1 cellular context compared by ENCODE assay signal in the genomic region with DNA sequence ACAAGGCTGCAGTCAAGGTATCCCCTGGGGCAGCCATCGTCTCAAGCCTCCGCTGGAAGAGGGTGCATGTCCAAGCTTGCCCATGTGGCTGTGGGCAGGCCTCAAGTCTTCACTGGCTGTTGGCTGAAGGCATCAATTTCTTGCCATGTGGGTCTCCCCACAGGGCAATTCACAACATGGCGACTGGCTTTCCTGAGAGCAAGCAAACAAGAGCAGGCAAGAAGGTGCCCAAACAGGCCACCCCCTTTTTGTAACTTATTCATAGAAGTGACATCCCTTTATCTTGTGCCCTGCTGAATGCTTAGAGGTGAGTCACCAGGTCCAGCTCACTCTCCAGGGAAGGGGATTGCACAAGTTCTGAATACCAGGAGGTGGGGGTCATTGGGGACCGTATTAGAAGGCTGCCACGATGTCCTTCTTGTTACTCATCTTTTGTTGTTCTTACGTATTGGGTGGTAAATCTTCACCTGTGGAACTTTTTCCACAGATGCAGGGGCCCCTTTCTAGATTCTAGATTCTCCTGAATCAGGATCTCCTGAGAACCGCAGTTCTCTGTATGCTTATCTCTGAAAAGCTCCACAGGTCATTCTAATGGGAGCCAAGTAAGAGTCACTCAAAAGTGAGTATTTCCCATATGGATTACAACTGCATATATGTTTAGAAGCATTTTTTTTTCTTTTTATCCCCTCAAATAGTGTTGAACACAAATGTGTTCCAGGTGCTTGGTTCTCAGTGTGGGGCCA.
TF ChIP-seq lines count a peak whose summit lies in the region.

No MANE protein-coding gene starts in this region.

TF ChIP-seq in HepG2, 621 proteins besides CTCF, POLR2A, EP300 and RAD21 (continued from another document and continues in another):
- TF ChIP-seq, protein P1, sequence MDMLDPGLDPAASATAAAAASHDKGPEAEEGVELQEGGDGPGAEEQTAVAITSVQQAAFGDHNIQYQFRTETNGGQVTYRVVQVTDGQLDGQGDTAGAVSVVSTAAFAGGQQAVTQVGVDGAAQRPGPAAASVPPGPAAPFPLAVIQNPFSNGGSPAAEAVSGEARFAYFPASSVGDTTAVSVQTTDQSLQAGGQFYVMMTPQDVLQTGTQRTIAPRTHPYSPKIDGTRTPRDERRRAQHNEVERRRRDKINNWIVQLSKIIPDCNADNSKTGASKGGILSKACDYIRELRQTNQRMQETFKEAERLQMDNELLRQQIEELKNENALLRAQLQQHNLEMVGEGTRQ (IDR thresholded peaks at IDR 0.05; ENCODE audit: low read depth, low read length), result no peak
- TF ChIP-seq, protein P1 (CRISPR knock-in tag; IDR thresholded peaks at IDR 0.05; ENCODE audit: borderline replicate concordance), result no peak
- TF ChIP-seq THRA (CRISPR knock-in tag; IDR thresholded peaks at IDR 0.05; ENCODE audit: borderline replicate concordance) (peak; percentile 25; the same call in 1 of the 2 replicates), ZSCAN25 (CRISPR knock-in tag; IDR thresholded peaks at IDR 0.05) (no peak), ATF7 (IDR thresholded peaks at IDR 0.05) (peak; percentile 31; the same call in 1 of the 2 replicates), ATF7 (CRISPR knock-in tag; IDR thresholded peaks at IDR 0.05) (peak; percentile 75; the same call in 1 of the 2 replicates), FOXP1 (IDR thresholded peaks at IDR 0.05) (no peak), FOXP1 (CRISPR knock-in tag; IDR thresholded peaks at IDR 0.05) (peak; percentile 60; the same call in 1 of the 2 replicates), CBX5 (CRISPR knock-in tag; IDR thresholded peaks at IDR 0.05; ENCODE audit: borderline replicate concordance) (peak; percentile 46; the same call in 1 of the 2 replicates), RARA (CRISPR knock-in tag; IDR thresholded peaks at IDR 0.05) (peak; percentile 58), SOX5 (CRISPR knock-in tag; IDR thresholded peaks at IDR 0.05; ENCODE audit: borderline replicate concordance) (peak; percentile 72), NR2F6 (IDR thresholded peaks at IDR 0.05) (peak; percentile 73), NR2F6 (CRISPR knock-in tag; IDR thresholded peaks at IDR 0.05) (peak; percentile 82), JUN (CRISPR knock-in tag; IDR thresholded peaks at IDR 0.05) (peak; percentile 97), SMAD3 (CRISPR knock-in tag; IDR thresholded peaks at IDR 0.05) (0 out of 2 replicates have a peak, but pooled peaks have one; percentile 20), TP53 (CRISPR knock-in tag; conservative IDR thresholded peaks at IDR 0.05) (no peak), SUZ12 (IDR thresholded peaks at IDR 0.05; ENCODE audit: low read depth, low read length) (no peak), ZNF484 (CRISPR knock-in tag; IDR thresholded peaks at IDR 0.05; ENCODE audit: borderline replicate concordance, low read depth) (no peak), SP5 (CRISPR knock-in tag; IDR thresholded peaks at IDR 0.05; ENCODE audit: borderline replicate concordance, low read depth) (0 out of 2 replicates have a peak, but pooled peaks have one; percentile 27), FOXA3 (CRISPR knock-in tag; IDR thresholded peaks at IDR 0.05) (peak; percentile 29; the same call in 1 of the 2 replicates), ZNF619 (CRISPR knock-in tag; IDR thresholded peaks at IDR 0.05) (no peak), HMG20A (CRISPR knock-in tag; IDR thresholded peaks at IDR 0.05; ENCODE audit: borderline replicate concordance) (peak; percentile 74; the same call in 1 of the 2 replicates), FOSL2 (CRISPR knock-in tag; IDR thresholded peaks at IDR 0.05) (peak; percentile 99), TEAD3 (CRISPR knock-in tag; optimal IDR thresholded peaks at IDR 0.05; ENCODE audit: borderline replicate concordance) (peak; percentile 98), ZKSCAN8 (CRISPR knock-in tag; IDR thresholded peaks at IDR 0.05; ENCODE audit: borderline replicate concordance) (0 out of 2 replicates have a peak, but pooled peaks have one; percentile 24), BCLAF1 (IDR thresholded peaks at IDR 0.05) (no peak), PPARG (CRISPR knock-in tag; conservative IDR thresholded peaks at IDR 0.05) (0 out of 2 replicates have a peak, but pooled peaks have one; percentile 31), SOX13 (IDR thresholded peaks at IDR 0.05) (no peak), SOX13 (CRISPR knock-in tag; conservative IDR thresholded peaks at IDR 0.05 in 1 of 2, IDR thresholded peaks at IDR 0.05 in 1 of 2) (peak in 1 of 2 experiments; percentile 79; a peak in 2 of 4 replicates), ZNF687 (CRISPR knock-in tag; IDR thresholded peaks at IDR 0.05) (peak; percentile 32; the same call in 1 of the 2 replicates), SCMH1 (CRISPR knock-in tag; IDR thresholded peaks at IDR 0.05; ENCODE audit: borderline replicate concordance) (no peak), DR1 (CRISPR knock-in tag; IDR thresholded peaks at IDR 0.05) (no peak), HDAC2 (CRISPR knock-in tag; IDR thresholded peaks at IDR 0.05) (peak; percentile 46; the same call in 1 of the 2 replicates)
- TF ChIP-seq, protein P2, sequence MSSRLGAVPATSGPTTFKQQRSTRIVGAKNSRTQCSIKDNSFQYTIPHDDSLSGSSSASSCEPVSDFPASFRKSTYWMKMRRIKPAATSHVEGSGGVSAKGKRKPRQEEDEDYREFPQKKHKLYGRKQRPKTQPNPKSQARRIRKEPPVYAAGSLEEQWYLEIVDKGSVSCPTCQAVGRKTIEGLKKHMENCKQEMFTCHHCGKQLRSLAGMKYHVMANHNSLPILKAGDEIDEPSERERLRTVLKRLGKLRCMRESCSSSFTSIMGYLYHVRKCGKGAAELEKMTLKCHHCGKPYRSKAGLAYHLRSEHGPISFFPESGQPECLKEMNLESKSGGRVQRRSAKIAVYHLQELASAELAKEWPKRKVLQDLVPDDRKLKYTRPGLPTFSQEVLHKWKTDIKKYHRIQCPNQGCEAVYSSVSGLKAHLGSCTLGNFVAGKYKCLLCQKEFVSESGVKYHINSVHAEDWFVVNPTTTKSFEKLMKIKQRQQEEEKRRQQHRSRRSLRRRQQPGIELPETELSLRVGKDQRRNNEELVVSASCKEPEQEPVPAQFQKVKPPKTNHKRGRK (CRISPR knock-in tag; IDR thresholded peaks at IDR 0.05), result no peak
- TF ChIP-seq, protein P3, sequence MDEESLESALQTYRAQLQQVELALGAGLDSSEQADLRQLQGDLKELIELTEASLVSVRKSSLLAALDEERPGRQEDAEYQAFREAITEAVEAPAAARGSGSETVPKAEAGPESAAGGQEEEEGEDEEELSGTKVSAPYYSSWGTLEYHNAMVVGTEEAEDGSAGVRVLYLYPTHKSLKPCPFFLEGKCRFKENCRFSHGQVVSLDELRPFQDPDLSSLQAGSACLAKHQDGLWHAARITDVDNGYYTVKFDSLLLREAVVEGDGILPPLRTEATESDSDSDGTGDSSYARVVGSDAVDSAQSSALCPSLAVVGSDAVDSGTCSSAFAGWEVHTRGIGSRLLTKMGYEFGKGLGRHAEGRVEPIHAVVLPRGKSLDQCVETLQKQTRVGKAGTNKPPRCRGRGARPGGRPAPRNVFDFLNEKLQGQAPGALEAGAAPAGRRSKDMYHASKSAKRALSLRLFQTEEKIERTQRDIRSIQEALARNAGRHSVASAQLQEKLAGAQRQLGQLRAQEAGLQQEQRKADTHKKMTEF (CRISPR knock-in tag; IDR thresholded peaks at IDR 0.05), result peak; percentile 45; the same call in 1 of the 2 replicates
- TF ChIP-seq, protein P4, sequence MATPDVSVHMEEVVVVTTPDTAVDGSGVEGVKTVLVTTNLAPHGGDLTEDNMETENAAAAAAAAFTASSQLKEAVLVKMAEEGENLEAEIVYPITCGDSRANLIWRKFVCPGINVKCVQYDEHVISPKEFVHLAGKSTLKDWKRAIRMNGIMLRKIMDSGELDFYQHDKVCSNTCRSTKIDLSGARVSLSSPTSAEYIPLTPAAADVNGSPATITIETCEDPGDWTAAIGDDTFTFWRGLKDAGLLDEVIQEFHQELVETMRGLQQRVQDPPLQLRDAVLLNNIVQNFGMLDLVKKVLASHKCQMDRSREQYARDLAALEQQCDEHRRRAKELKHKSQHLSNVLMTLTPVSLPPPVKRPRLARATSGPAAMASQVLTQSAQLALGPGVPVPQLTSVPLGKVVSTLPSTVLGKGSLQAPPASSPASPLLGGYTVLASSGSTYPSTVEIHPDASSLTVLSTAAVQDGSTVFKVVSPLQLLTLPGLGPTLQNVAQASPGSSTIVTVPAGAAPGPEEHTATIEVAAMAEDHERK (CRISPR knock-in tag; IDR thresholded peaks at IDR 0.05; ENCODE audit: low read depth), result no peak
- TF ChIP-seq, protein P5, sequence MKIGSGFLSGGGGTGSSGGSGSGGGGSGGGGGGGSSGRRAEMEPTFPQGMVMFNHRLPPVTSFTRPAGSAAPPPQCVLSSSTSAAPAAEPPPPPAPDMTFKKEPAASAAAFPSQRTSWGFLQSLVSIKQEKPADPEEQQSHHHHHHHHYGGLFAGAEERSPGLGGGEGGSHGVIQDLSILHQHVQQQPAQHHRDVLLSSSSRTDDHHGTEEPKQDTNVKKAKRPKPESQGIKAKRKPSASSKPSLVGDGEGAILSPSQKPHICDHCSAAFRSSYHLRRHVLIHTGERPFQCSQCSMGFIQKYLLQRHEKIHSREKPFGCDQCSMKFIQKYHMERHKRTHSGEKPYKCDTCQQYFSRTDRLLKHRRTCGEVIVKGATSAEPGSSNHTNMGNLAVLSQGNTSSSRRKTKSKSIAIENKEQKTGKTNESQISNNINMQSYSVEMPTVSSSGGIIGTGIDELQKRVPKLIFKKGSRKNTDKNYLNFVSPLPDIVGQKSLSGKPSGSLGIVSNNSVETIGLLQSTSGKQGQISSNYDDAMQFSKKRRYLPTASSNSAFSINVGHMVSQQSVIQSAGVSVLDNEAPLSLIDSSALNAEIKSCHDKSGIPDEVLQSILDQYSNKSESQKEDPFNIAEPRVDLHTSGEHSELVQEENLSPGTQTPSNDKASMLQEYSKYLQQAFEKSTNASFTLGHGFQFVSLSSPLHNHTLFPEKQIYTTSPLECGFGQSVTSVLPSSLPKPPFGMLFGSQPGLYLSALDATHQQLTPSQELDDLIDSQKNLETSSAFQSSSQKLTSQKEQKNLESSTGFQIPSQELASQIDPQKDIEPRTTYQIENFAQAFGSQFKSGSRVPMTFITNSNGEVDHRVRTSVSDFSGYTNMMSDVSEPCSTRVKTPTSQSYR (CRISPR knock-in tag; IDR thresholded peaks at IDR 0.05; ENCODE audit: borderline replicate concordance), result peak; percentile 34; the same call in 1 of the 2 replicates
